Comparison of ENCODE assay signal across 1 cellular context in the genomic region with DNA sequence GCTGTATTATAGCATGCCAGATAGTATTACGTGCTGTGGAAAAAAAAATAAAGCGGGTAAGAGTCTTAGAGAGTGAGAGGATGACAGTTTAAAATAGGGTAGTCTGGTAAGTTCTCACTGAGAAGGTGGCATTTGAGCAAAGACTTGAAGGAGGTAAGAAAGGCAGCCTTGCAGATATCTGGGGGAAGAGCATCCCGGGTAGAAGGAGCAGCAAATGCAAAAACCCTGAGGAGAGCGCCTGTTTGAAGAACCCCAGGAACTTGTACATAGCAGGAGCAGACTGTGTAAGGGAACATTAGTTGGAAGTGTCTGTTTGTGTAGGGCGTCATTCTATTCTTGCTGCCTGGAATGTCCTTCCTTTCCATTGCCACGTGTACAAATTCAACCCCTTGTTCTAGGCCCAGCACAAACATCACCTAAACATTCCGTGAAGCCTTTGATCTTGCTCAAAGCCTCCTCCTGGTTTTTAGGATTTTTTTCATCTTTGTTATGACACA.
TF ChIP-seq lines count a peak whose summit lies in the region.

No MANE protein-coding gene starts in this region.

TF ChIP-seq in HEK293, 187 proteins besides CTCF, POLR2A, EP300 and RAD21 (continued from another document):
- TF ChIP-seq, protein P1, sequence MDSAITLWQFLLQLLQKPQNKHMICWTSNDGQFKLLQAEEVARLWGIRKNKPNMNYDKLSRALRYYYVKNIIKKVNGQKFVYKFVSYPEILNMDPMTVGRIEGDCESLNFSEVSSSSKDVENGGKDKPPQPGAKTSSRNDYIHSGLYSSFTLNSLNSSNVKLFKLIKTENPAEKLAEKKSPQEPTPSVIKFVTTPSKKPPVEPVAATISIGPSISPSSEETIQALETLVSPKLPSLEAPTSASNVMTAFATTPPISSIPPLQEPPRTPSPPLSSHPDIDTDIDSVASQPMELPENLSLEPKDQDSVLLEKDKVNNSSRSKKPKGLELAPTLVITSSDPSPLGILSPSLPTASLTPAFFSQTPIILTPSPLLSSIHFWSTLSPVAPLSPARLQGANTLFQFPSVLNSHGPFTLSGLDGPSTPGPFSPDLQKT (IDR thresholded peaks at IDR 0.05; ENCODE audit: borderline replicate concordance, low read depth, low read length): no peak
- TF ChIP-seq ZBTB7A (tag by site-specific recombination; IDR thresholded peaks at IDR 0.05; ENCODE audit: low read depth) (no peak), ZNF843 (tag by site-specific recombination; IDR thresholded peaks at IDR 0.05) (0 out of 2 replicates have a peak, but pooled peaks have one; percentile 14), ZNF214 (tag by site-specific recombination; IDR thresholded peaks at IDR 0.05; ENCODE audit: borderline replicate concordance) (no peak), ZBTB20 (tag by site-specific recombination; IDR thresholded peaks at IDR 0.05) (peak; percentile 51), ZNF610 (tag by site-specific recombination; IDR thresholded peaks at IDR 0.05; ENCODE audit: borderline replicate concordance) (no peak), ZNF394 (tag by site-specific recombination; IDR thresholded peaks at IDR 0.05; ENCODE audit: borderline replicate concordance) (peak; percentile 54; the same call in 1 of the 2 replicates)
- TF ChIP-seq, protein P2, sequence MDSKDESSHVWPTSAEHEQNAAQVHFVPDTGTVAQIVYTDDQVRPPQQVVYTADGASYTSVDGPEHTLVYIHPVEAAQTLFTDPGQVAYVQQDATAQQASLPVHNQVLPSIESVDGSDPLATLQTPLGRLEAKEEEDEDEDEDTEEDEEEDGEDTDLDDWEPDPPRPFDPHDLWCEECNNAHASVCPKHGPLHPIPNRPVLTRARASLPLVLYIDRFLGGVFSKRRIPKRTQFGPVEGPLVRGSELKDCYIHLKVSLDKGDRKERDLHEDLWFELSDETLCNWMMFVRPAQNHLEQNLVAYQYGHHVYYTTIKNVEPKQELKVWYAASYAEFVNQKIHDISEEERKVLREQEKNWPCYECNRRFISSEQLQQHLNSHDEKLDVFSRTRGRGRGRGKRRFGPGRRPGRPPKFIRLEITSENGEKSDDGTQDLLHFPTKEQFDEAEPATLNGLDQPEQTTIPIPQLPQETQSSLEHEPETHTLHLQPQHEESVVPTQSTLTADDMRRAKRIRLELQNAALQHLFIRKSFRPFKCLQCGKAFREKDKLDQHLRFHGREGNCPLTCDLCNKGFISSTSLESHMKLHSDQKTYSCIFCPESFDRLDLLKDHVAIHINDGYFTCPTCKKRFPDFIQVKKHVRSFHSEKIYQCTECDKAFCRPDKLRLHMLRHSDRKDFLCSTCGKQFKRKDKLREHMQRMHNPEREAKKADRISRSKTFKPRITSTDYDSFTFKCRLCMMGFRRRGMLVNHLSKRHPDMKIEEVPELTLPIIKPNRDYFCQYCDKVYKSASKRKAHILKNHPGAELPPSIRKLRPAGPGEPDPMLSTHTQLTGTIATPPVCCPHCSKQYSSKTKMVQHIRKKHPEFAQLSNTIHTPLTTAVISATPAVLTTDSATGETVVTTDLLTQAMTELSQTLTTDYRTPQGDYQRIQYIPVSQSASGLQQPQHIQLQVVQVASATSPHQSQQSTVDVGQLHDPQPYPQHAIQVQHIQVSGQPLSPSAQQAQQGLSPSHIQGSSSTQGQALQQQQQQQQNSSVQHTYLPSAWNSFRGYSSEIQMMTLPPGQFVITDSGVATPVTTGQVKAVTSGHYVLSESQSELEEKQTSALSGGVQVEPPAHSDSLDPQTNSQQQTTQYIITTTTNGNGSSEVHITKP (tag by site-specific recombination; IDR thresholded peaks at IDR 0.05): peak; percentile 36; the same call in 1 of the 2 replicates
